8 cellular contexts compared by ENCODE assay signal in the genomic region with DNA sequence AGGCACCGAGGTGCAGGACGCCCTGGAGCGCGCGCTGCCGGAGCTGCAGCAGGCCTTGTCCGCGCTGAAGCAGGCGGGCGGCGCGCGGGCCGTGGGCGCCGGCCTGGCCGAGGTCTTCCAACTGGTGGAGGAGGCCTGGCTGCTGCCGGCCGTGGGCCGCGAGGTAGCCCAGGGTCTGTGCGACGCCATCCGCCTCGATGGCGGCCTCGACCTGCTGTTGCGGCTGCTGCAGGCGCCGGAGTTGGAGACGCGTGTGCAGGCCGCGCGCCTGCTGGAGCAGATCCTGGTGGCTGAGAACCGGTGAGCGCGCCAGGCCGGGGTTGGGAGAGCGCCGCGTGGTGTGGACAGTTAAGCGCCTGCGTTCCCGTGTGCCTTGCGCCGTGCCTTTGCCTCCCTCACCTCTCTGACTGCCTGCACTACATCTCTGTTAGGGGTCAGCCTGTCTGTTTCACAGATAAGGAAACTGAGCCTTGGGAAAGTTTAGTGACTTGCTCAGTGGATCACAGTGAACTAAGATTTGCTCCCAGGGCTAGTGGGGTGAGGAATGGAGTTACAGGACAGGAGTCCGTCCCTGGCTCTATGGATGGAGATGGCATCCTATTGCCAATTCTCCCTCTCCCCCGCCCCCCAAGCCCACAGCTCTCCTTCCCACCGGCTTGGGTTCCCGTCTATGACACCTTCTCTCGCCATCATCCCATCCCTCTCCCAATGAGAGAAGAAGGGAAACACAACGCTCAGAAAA. TPM values are rescaled to one million over a fixed set of nuclear protein-coding genes. Genes with fewer than 3 reads are reported as not detected.
DNase-seq lines count a peak whose midpoint lies in the region; TF ChIP-seq lines count a peak whose summit lies in the region.

No MANE protein-coding gene starts in this region.

- H3K9me3 Mint-ChIP-seq in nephron progenitor cell = no peaks in the 10 kb centered on the region

- H3K27me3 ChIP-seq in SK-N-SH (ENCODE audit: insufficient read depth) = no peaks in the 10 kb centered on the region
- no peaks in the 10 kb centered on the region for H3K27me3 ChIP-seq in endocrine pancreas (ENCODE audit: control insufficient read depth, insufficient read depth, low read length)

- DNase-seq in DMS53 (lab: John Stamatoyannopoulos, UW) = peak; percentile 60
- no peak for DNase-seq in DMS53 treated with DMSO at 0.1 percent for 48 hours (lab: John Stamatoyannopoulos, UW; ENCODE audit: unreplicated experiment)
- peak; percentile 21 for DNase-seq in HEK293T (ENCODE audit: extremely low spot score)
- DNase-seq in SK-N-SH = peak; percentile 67
- no peak for DNase-seq in nephron progenitor cell
- no peak for DNase-seq in HT-29 (ENCODE audit: low spot score)
- no peak for DNase-seq in hippocampal formation (lab: John Stamatoyannopoulos, UW)

- TF ChIP-seq CTCF in SK-N-SH (IDR thresholded peaks at IDR 0.05) (no peak), nephron progenitor cell (IDR thresholded peaks at IDR 0.05) (no peak)

- H3K4me3 Mint-ChIP-seq in nephron progenitor cell = peak overlapping the region; percentile 72

- TF ChIP-seq RAD21 in SK-N-SH (IDR thresholded peaks at IDR 0.05; ENCODE audit: low read length) = no peak

- peaks cover 15 to 28% of the 10 kb centered on the region in 2 experiments for H3K4me1 ChIP-seq in SK-N-SH (ENCODE audit: control insufficient read depth in 1 of 2, insufficient read depth in 2 of 2, low read depth in 1 of 2, low read length in 1 of 2)
- H3K4me1 ChIP-seq in endocrine pancreas (ENCODE audit: control insufficient read depth, insufficient read depth, low read length) = no peaks in the 10 kb centered on the region

- H3K79me2 ChIP-seq in SK-N-SH (ENCODE audit: insufficient read depth) = peaks cover 45% of the 10 kb centered on the region

- H3K9me2 ChIP-seq in SK-N-SH = no peaks in the 10 kb centered on the region

- H4K20me1 ChIP-seq in SK-N-SH (ENCODE audit: insufficient read depth) = peaks cover 32% of the 10 kb centered on the region

- H3K36me3 ChIP-seq in SK-N-SH (replicated peaks in 1 of 2; ENCODE audit: control insufficient read depth in 1 of 2, insufficient read depth in 2 of 2, low read length in 1 of 2) (peaks cover 0 to 3% of the 10 kb centered on the region in 2 experiments), endocrine pancreas (ENCODE audit: control insufficient read depth, insufficient read depth, low read length) (no peaks in the 10 kb centered on the region)

- peaks cover 36% of the 10 kb centered on the region for H3K4me1 Mint-ChIP-seq in nephron progenitor cell

- no peaks in the 10 kb centered on the region for H3K36me3 Mint-ChIP-seq in nephron progenitor cell (ENCODE audit: low read depth)

- H3K27ac Mint-ChIP-seq in nephron progenitor cell = no peak overlapping the region

- CTCF ChIA-PET in HEK293T (lab: Yijun Ruan, JAX) = no interaction called here
- CTCF ChIA-PET in SK-N-SH (lab: Yijun Ruan, JAX) = no interaction called here

- peaks cover 39% of the 10 kb centered on the region for H3K27me3 Mint-ChIP-seq in nephron progenitor cell (ENCODE audit: low read depth, poor library complexity)

- H3K4me3 ChIP-seq in SK-N-SH (ENCODE audit: low read depth in 2 of 2, low read length in 1 of 2) (peak overlapping the region; percentile 60 to 84), endocrine pancreas (ENCODE audit: control insufficient read depth, insufficient read depth, low read length) (peak overlapping the region; percentile 34)

- no peaks in the 10 kb centered on the region for H3K9me3 ChIP-seq in SK-N-SH
- no peaks in the 10 kb centered on the region for H3K9me3 ChIP-seq in endocrine pancreas (ENCODE audit: control insufficient read depth, low read length)

- peak overlapping the region; percentile 73 to 90 for H3K27ac ChIP-seq in SK-N-SH (ENCODE audit: low read depth in 2 of 2, low read length in 1 of 2)

- POLR2A ChIA-PET in HEK293T (lab: Yijun Ruan, JAX) (interaction anchor here (0.7 to 6.4 kb wide), 3 partner anchors 15 to 198 kb away, joined by 3 to 64 read pairs (median 3); a partner anchor contains a TSS), SK-N-SH (lab: Yijun Ruan, JAX) (interaction anchor here (1.4 to 4.5 kb wide), 2 partner anchors 15 to 33 kb away, joined by 3 to 34 read pairs; a partner anchor contains a TSS)

- H3K9ac ChIP-seq in SK-N-SH (peak overlapping the region; percentile 81), endocrine pancreas (ENCODE audit: control insufficient read depth, insufficient read depth, low read length) (peak overlapping the region; percentile 69)

- H3K4me2 ChIP-seq in SK-N-SH = peak overlapping the region; percentile 96

- H3F3A ChIP-seq in SK-N-SH (replicated peaks; ENCODE audit: insufficient read depth) = peaks cover 15% of the 10 kb centered on the region

- TF ChIP-seq EP300 in SK-N-SH (IDR thresholded peaks at IDR 0.05; ENCODE audit: borderline replicate concordance in 1 of 2, low read depth in 1 of 2, low read length in 1 of 2) = no peak

- WGBS in SK-N-SH (ENCODE audit: low lambda C conversion rate) = 38% methylated on average over 12 of the region's 53 CpGs

- H2AFZ ChIP-seq in SK-N-SH (ENCODE audit: low read depth) = peak overlapping the region; percentile 82

TF ChIP-seq in HEK293T, 16 proteins besides CTCF, POLR2A, EP300 and RAD21:
- TF ChIP-seq L3MBTL2 (conservative IDR thresholded peaks at IDR 0.05) (peak; percentile 50), SP1 (IDR thresholded peaks at IDR 0.05) (no peak)

TF ChIP-seq in SK-N-SH, 30 proteins besides CTCF, POLR2A, EP300 and RAD21:
- TF ChIP-seq RXRA (IDR thresholded peaks at IDR 0.05; ENCODE audit: borderline replicate concordance, low read depth) (no peak), RFX5 (IDR thresholded peaks at IDR 0.05; ENCODE audit: low read length) (no peak), SIN3A (IDR thresholded peaks at IDR 0.05; ENCODE audit: borderline replicate concordance, low read depth, low read length) (peak; percentile 8; the same call in 1 of the 2 replicates)

RNA-seq across cellular contexts. Expression of a gene that starts 0.9 kb away (rescaled TPM):
- polyA plus RNA-seq in SK-N-SH (2012; rRNA removed) = 17.4 and 17.9 TPM in 2 replicates
- 5.9 and 12.5 TPM in 2 replicates for polyA plus RNA-seq in SK-N-SH (2012; cell fraction: cytosol; rRNA removed)
- polyA plus RNA-seq in SK-N-SH (2012; cell fraction: nucleus; rRNA removed) = 40.1 and 57.3 TPM in 2 replicates
- total RNA-seq in HT-29 (2014; rRNA removed; shearing (Covaris generic)) = 8.0 and 8.6 TPM in 2 replicates

RNA-seq across cellular contexts. Expression of a gene that starts 2.3 kb away (rescaled TPM):
- polyA plus RNA-seq in SK-N-SH (2012; rRNA removed) = 1.2 and 1.6 TPM in 2 replicates
- polyA plus RNA-seq in SK-N-SH (2012; cell fraction: cytosol; rRNA removed) = 0.37 and 0.64 TPM in 2 replicates
- polyA plus RNA-seq in SK-N-SH (2012; cell fraction: nucleus; rRNA removed) = 7.0 and 7.4 TPM in 2 replicates
- total RNA-seq in HT-29 (2014; rRNA removed; shearing (Covaris generic)) = not detected in 2 replicates

RNA-seq across cellular contexts. Expression of a gene that starts 7.4 kb away (rescaled TPM):
- polyA plus RNA-seq in SK-N-SH (2012; rRNA removed) = not detected in 2 replicates
- polyA plus RNA-seq in SK-N-SH (2012; cell fraction: cytosol; rRNA removed) = not detected in 2 replicates
- not detected in 2 replicates for polyA plus RNA-seq in SK-N-SH (2012; cell fraction: nucleus; rRNA removed)
- not detected in 2 replicates for total RNA-seq in HT-29 (2014; rRNA removed; shearing (Covaris generic))

RNA-seq across cellular contexts. Expression of a gene that starts 15.0 kb away (rescaled TPM):
- 96.1 and 98.1 TPM in 2 replicates for polyA plus RNA-seq in SK-N-SH (2012; rRNA removed)
- 71.4 and 94.2 TPM in 2 replicates for polyA plus RNA-seq in SK-N-SH (2012; cell fraction: cytosol; rRNA removed)
- 59.1 and 62.2 TPM in 2 replicates for polyA plus RNA-seq in SK-N-SH (2012; cell fraction: nucleus; rRNA removed)
- 146 and 158 TPM in 2 replicates for total RNA-seq in HT-29 (2014; rRNA removed; shearing (Covaris generic))

RNA-seq across cellular contexts. Expression of a gene that starts 33.6 kb away (rescaled TPM):
- 4.2 and 4.3 TPM in 2 replicates for polyA plus RNA-seq in SK-N-SH (2012; rRNA removed)
- 2.4 and 3.4 TPM in 2 replicates for polyA plus RNA-seq in SK-N-SH (2012; cell fraction: cytosol; rRNA removed)
- polyA plus RNA-seq in SK-N-SH (2012; cell fraction: nucleus; rRNA removed) = 7.2 and 8.2 TPM in 2 replicates
- 5.0 and 5.1 TPM in 2 replicates for total RNA-seq in HT-29 (2014; rRNA removed; shearing (Covaris generic))

Comparison
In these comparisons a context has a peak if more than half of its experiments do, and no peak if none do; other contexts are left out.
1. DNase-seq: peak in DMS53 (single experiment), HEK293T (single experiment) and SK-N-SH (single experiment); none in DMS53 treated with DMSO at 0.1 percent for 48 hours (single experiment), nephron progenitor cell (single experiment), HT-29 (single experiment) and hippocampal formation (0 of 2).